In the genomic region with DNA sequence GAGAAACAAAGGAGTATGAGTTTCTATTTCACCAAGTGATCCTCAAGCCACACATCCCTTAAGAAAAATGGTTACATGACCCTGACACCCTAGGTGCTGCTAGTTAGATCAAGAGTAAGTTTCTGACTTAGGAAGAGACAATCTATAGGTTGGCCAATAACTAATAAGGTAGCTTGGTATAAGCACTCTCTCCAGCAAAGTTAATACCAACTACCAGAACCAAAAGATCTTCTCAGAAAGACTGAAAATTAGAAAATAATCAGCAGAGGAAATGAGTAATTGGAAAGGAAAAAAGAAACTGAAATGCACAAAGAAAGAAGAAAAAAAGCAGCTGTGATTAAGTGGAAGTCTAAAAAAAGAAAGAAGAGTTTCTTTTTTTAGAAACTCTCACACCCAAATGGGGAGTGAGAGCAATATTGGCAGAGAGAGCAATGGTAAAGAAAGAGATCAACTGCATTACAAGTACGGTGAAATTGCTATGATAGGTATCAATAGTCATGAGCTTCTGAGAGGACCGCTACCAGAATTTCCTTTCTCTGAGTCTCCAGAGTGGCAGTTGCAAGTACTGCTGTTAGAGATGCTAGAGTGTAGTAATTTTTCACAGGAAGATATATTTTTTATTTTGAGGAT, we compare ENCODE assay signal across 16 cellular contexts.
A peak's percentile ranks its signal among the peaks of the same experiment; 100 is the strongest.
DNase-seq lines count a peak whose midpoint lies in the region; ATAC-seq and TF ChIP-seq lines count a peak whose summit lies in the region.
"Had no signal": no experiment of that assay in that cellular context is flagged by ENCODE, and none has a peak within 500 bp of the region (broad histone marks: within the 10 kb centered on the region; RNA-seq: fewer than 3 reads in every experiment).

No MANE protein-coding gene starts in this region.

- CTCF ChIA-PET in activated CD4-positive, alpha-beta T cell treated with anti-CD3 and anti-CD28 coated beads for 36 hours (lab: Charles Lee): interaction anchor here (0.6 to 1.0 kb wide), 3 partner anchors 18 to 146 kb away, joined by 3 read pairs; no protein-coding TSS in a partner anchor

- H3K36me3 Mint-ChIP-seq in activated CD4-positive, alpha-beta T cell treated with anti-CD3 and anti-CD28 coated beads for 36 hours (ENCODE audit: low read depth): peaks cover 2% of the 10 kb centered on the region
- no peaks in the 10 kb centered on the region for H3K36me3 Mint-ChIP-seq in activated T-helper 17 cell treated with anti-CD3 and anti-CD28 coated beads, Interleukin-2, amount 50 U/mL, for 72 hours (ENCODE audit: low read depth)

- H3K9me3 Mint-ChIP-seq in activated CD4-positive, alpha-beta T cell treated with anti-CD3 and anti-CD28 coated beads for 36 hours (ENCODE audit: low read depth): peaks cover 20% of the 10 kb centered on the region
- peaks cover 5% of the 10 kb centered on the region for H3K9me3 Mint-ChIP-seq in activated T-helper 17 cell treated with anti-CD3 and anti-CD28 coated beads, Interleukin-2, amount 50 U/mL, for 72 hours

- H3K4me3 Mint-ChIP-seq in activated CD4-positive, alpha-beta T cell treated with anti-CD3 and anti-CD28 coated beads for 36 hours: no peak overlapping the region
- no peak overlapping the region for H3K4me3 Mint-ChIP-seq in activated T-helper 17 cell treated with anti-CD3 and anti-CD28 coated beads, Interleukin-2, amount 50 U/mL, for 72 hours
- H3K4me3 Mint-ChIP-seq: CD4-positive, alpha-beta memory T cell had no signal

- no peak for TF ChIP-seq CTCF in GM20000 (IDR thresholded peaks at IDR 0.05; ENCODE audit: extremely low read depth, missing control alignments)

- intact Hi-C loops in activated CD4-positive, alpha-beta T cell treated with anti-CD3 and anti-CD28 coated beads for 36 hours (cut with DNase I, micrococcal nuclease): loop anchor here in 1 of 2 experiments (5.0 kb wide), 1 partner anchor 204 kb away; no protein-coding TSS in a partner anchor
- intact Hi-C loops in Right ventricle myocardium inferior (cut with DNase I): no loop called here

- peaks cover 5% of the 10 kb centered on the region for H3K27me3 Mint-ChIP-seq in activated CD4-positive, alpha-beta T cell treated with anti-CD3 and anti-CD28 coated beads for 36 hours
- peaks cover 17% of the 10 kb centered on the region for H3K27me3 Mint-ChIP-seq in activated T-helper 17 cell treated with anti-CD3 and anti-CD28 coated beads, Interleukin-2, amount 50 U/mL, for 72 hours

- peak overlapping the region; percentile 24 for H3K27ac Mint-ChIP-seq in activated CD4-positive, alpha-beta T cell treated with anti-CD3 and anti-CD28 coated beads for 36 hours
- H3K27ac Mint-ChIP-seq in activated T-helper 17 cell treated with anti-CD3 and anti-CD28 coated beads, Interleukin-2, amount 50 U/mL, for 72 hours: no peak overlapping the region
- H3K27ac Mint-ChIP-seq: CD4-positive, alpha-beta memory T cell had no signal

- POLR2A ChIA-PET in activated CD4-positive, alpha-beta T cell treated with anti-CD3 and anti-CD28 coated beads for 36 hours (lab: Charles Lee): no interaction called here

- peak; percentile 66 for ATAC-seq in activated CD4-positive, alpha-beta T cell treated with anti-CD3 and anti-CD28 coated beads for 36 hours
- ATAC-seq in HG02970 (IDR thresholded peaks at IDR 0.05; ENCODE audit: low FRiP score, unreplicated experiment) (peak; percentile 48), Right ventricle myocardium inferior (no peak)
- peak; percentile 60 for ATAC-seq in activated T-helper 17 cell treated with anti-CD3 and anti-CD28 coated beads, Interleukin-2, amount 50 U/mL, for 72 hours (replicated peaks)
- ATAC-seq: heart left ventricle, Panc1, psoas muscle had no signal

- DNase-seq in activated CD4-positive, alpha-beta T cell treated with anti-CD3 and anti-CD28 coated beads for 36 hours: no peak
- no peak for DNase-seq in activated CD4-positive, alpha-beta T cell treated with anti-CD3 and anti-CD28 coated beads for 1 hour
- peak; percentile 16 for DNase-seq in GM20000 (ENCODE audit: low spot score)
- DNase-seq in central memory CD4-positive, alpha-beta T cell: no peak
- no peak for DNase-seq in NCI-H2171 (lab: John Stamatoyannopoulos, UW)
- DNase-seq in Right ventricle myocardium inferior (ENCODE audit: missing footprints): no peak
- DNase-seq: activated CD4-positive, alpha-beta T cell treated with anti-CD3 and anti-CD28 coated beads, Interleukin-2, amount 50 U/mL, for 1 hour; CD4-positive, alpha-beta memory T cell; heart left ventricle; NCI-H1092; NCI-H446; psoas muscle; upper lobe of right lung had no signal

- H3K4me1 Mint-ChIP-seq in activated CD4-positive, alpha-beta T cell treated with anti-CD3 and anti-CD28 coated beads for 36 hours: peaks cover 28% of the 10 kb centered on the region
- no peaks in the 10 kb centered on the region for H3K4me1 Mint-ChIP-seq in activated T-helper 17 cell treated with anti-CD3 and anti-CD28 coated beads, Interleukin-2, amount 50 U/mL, for 72 hours
